31 cellular contexts compared by ENCODE assay signal in genomic region chr14:36009643-36010042, GRCh38.
"Had no signal": no experiment of that assay in that cellular context is flagged by ENCODE, and none has a peak within 500 bp of the region (broad histone marks: within the 10 kb centered on the region; RNA-seq: fewer than 3 reads in every experiment).

No MANE protein-coding gene starts in this region.

- H3K36me3 ChIP-seq: heart right ventricle, left lung, lower lobe of right lung, neural progenitor cell, ovary, right atrium auricular region, right lobe of liver, stomach, suprapubic skin, thoracic aorta, tibial artery, upper lobe of right lung had no signal

- H3K79me2 ChIP-seq: hepatocyte had no signal

- H3K36me3 Mint-ChIP-seq: immature natural killer cell; naive B cell; natural killer cell; neural progenitor cell; stimulated activated naive B cell treated with anti-CD40 and anti-IgM and Interleukin-4, amounts not matched to agents 10 μg/mL and 1 μg/mL and 100 μg/mL, for 72 hours had no signal

- ATAC-seq: heart right ventricle; left colon; left lung; lower lobe of right lung; natural killer cell; right lobe of liver; stimulated activated naive B cell treated with anti-CD40 and anti-IgM and Interleukin-4, amounts not matched to agents 10 μg/mL and 1 μg/mL and 100 μg/mL, for 72 hours; stimulated activated naive CD8-positive, alpha-beta T cell treated with anti-CD3 and anti-CD28 coated beads, Interleukin-15, Interleukin-2, amounts not matched to agents 100 U/mL and 50 U/mL, for 24 hours; upper lobe of right lung had no signal

- H3K9ac ChIP-seq: neural progenitor cell had no signal

- H3K9me3 ChIP-seq: heart right ventricle, left lung, lower lobe of right lung, ovary, right atrium auricular region, right lobe of liver, stomach, suprapubic skin, thoracic aorta, tibial artery, upper lobe of right lung had no signal

- H3K4me3 ChIP-seq: heart right ventricle, hepatocyte, left lung, lower lobe of right lung, neural progenitor cell, ovary, right atrium auricular region, right lobe of liver, smooth muscle cell, stomach, suprapubic skin, thoracic aorta, tibial artery, upper lobe of right lung had no signal

- H3K27me3 ChIP-seq: neural progenitor cell, ovary, right atrium auricular region, right lobe of liver, suprapubic skin, tibial artery, upper lobe of right lung had no signal

- H3K9me3 Mint-ChIP-seq: naive B cell, natural killer cell, nephron progenitor cell, neural progenitor cell had no signal

- H3K27ac ChIP-seq: heart right ventricle, hepatocyte, left lung, lower lobe of right lung, neural progenitor cell, ovary, right atrium auricular region, right lobe of liver, stomach, suprapubic skin, thoracic aorta, tibial artery, upper lobe of right lung had no signal

- H3K4me2 ChIP-seq: hepatocyte, smooth muscle cell had no signal

- H3K4me1 Mint-ChIP-seq: immature natural killer cell; naive B cell; natural killer cell; stimulated activated naive B cell treated with anti-CD40 and anti-IgM and Interleukin-4, amounts not matched to agents 10 μg/mL and 1 μg/mL and 100 μg/mL, for 72 hours had no signal

- H3K27ac Mint-ChIP-seq: immature natural killer cell; natural killer cell; nephron progenitor cell; neural progenitor cell; progenitor cell of endocrine pancreas; stimulated activated naive B cell treated with anti-CD40 and anti-IgM and Interleukin-4, amounts not matched to agents 10 μg/mL and 1 μg/mL and 100 μg/mL, for 72 hours had no signal

- FAIRE-seq: islet of Langerhans, kidney, urothelium cell line had no signal

- H3K4me1 ChIP-seq: heart right ventricle, left lung, lower lobe of right lung, right atrium auricular region, right lobe of liver, stomach, suprapubic skin, tibial artery, upper lobe of right lung had no signal

- DNase-seq: heart right ventricle; immature natural killer cell; kidney; left colon; left lung; lower lobe of right lung; mammary epithelial cell; mesenchymal stem cell; naive B cell; natural killer cell; nephron progenitor cell; ovary; right lobe of liver; stimulated activated CD4-positive, alpha-beta T cell treated with anti-CD3 and anti-CD28 coated beads, Interleukin-15, amount 100 ng/mL, for 24 hours; stimulated activated CD4-positive, alpha-beta T cell treated with anti-CD3 and anti-CD28 coated beads, Interleukin-2, amount 100 ng/mL, for 24 hours; stimulated activated CD4-positive, alpha-beta T cell treated with anti-CD3 and anti-CD28 coated beads, Interleukin-4, amount 100 ng/mL, for 1 hour; stimulated activated naive B cell treated with anti-CD40 and anti-IgM and Interleukin-4, amounts not matched to agents 10 μg/mL and 1 μg/mL and 100 μg/mL, for 72 hours; stimulated activated naive CD8-positive, alpha-beta T cell treated with anti-CD3 and anti-CD28 coated beads, Interleukin-15, Interleukin-2, amounts not matched to agents 100 U/mL and 50 U/mL, for 24 hours; stomach; tibial artery; trophoblast cell; upper lobe of right lung had no signal

- H2AFZ ChIP-seq: hepatocyte had no signal

- H3K4me3 Mint-ChIP-seq: immature natural killer cell; naive B cell; natural killer cell; nephron progenitor cell; neural progenitor cell; stimulated activated naive B cell treated with anti-CD40 and anti-IgM and Interleukin-4, amounts not matched to agents 10 μg/mL and 1 μg/mL and 100 μg/mL, for 72 hours had no signal
